ENCODE assay signal across 2 cellular contexts in the genomic region with DNA sequence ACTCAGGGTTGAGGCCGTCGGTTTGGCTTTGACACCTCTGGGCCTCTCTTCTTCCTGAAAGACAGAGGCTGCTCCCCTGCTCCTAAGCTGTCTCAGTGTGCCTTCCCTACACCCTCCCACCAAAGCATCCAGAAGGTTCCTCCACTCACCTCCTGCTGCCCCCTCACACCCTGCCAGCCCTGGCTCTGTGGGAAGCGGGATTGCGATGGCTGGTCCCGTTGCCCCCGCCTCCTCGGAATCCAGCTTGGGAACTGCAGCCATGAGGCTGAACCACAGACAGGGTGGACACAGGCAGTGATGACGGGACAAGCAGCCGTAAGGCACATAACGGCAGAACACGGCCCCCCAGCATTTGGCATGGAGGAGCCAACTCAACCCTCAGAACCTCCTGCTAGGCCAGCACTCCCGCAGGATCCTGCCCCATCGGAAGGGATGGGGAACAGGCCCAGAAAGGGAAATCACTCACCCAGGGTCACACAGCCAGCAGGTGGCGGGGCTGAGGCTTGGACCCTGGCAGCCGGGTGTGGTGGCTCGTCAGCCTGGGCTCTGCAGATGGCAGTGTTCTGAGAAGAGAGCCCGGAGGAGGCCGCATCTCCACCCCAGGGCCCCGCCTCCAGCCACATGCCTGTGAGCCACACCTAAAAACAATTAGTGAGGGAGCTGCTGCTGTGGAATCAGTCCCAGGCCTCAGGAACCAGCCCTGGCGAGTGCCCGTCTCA.
TF ChIP-seq lines count a peak whose summit lies in the region.

No MANE protein-coding gene starts in this region.

TF ChIP-seq in A549, 52 proteins besides CTCF, POLR2A, EP300 and RAD21 (continued from another document):
- TF ChIP-seq MYC (IDR thresholded peaks at IDR 0.05; ENCODE audit: borderline replicate concordance, low read length) = no peak

TF ChIP-seq in GM12878, 131 proteins besides CTCF, POLR2A, EP300 and RAD21 (continued from another document):
- TF ChIP-seq, protein P1, sequence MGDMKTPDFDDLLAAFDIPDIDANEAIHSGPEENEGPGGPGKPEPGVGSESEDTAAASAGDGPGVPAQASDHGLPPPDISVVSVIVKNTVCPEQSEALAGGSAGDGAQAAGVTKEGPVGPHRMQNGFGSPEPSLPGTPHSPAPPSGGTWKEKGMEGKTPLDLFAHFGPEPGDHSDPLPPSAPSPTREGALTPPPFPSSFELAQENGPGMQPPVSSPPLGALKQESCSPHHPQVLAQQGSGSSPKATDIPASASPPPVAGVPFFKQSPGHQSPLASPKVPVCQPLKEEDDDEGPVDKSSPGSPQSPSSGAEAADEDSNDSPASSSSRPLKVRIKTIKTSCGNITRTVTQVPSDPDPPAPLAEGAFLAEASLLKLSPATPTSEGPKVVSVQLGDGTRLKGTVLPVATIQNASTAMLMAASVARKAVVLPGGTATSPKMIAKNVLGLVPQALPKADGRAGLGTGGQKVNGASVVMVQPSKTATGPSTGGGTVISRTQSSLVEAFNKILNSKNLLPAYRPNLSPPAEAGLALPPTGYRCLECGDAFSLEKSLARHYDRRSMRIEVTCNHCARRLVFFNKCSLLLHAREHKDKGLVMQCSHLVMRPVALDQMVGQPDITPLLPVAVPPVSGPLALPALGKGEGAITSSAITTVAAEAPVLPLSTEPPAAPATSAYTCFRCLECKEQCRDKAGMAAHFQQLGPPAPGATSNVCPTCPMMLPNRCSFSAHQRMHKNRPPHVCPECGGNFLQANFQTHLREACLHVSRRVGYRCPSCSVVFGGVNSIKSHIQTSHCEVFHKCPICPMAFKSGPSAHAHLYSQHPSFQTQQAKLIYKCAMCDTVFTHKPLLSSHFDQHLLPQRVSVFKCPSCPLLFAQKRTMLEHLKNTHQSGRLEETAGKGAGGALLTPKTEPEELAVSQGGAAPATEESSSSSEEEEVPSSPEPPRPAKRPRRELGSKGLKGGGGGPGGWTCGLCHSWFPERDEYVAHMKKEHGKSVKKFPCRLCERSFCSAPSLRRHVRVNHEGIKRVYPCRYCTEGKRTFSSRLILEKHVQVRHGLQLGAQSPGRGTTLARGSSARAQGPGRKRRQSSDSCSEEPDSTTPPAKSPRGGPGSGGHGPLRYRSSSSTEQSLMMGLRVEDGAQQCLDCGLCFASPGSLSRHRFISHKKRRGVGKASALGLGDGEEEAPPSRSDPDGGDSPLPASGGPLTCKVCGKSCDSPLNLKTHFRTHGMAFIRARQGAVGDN (IDR thresholded peaks at IDR 0.05) = no peak
- TF ChIP-seq WRNIP1 (IDR thresholded peaks at IDR 0.05; ENCODE audit: borderline replicate concordance, low read depth, low read length) = no peak
- no peak for TF ChIP-seq SMAD5 (IDR thresholded peaks at IDR 0.05; ENCODE audit: low read depth)
- no peak for TF ChIP-seq JUNB (IDR thresholded peaks at IDR 0.05)
- TF ChIP-seq CREM (IDR thresholded peaks at IDR 0.05; ENCODE audit: low read depth) = no peak
- TF ChIP-seq DPF2 (IDR thresholded peaks at IDR 0.05) = no peak
- TF ChIP-seq, protein P2, sequence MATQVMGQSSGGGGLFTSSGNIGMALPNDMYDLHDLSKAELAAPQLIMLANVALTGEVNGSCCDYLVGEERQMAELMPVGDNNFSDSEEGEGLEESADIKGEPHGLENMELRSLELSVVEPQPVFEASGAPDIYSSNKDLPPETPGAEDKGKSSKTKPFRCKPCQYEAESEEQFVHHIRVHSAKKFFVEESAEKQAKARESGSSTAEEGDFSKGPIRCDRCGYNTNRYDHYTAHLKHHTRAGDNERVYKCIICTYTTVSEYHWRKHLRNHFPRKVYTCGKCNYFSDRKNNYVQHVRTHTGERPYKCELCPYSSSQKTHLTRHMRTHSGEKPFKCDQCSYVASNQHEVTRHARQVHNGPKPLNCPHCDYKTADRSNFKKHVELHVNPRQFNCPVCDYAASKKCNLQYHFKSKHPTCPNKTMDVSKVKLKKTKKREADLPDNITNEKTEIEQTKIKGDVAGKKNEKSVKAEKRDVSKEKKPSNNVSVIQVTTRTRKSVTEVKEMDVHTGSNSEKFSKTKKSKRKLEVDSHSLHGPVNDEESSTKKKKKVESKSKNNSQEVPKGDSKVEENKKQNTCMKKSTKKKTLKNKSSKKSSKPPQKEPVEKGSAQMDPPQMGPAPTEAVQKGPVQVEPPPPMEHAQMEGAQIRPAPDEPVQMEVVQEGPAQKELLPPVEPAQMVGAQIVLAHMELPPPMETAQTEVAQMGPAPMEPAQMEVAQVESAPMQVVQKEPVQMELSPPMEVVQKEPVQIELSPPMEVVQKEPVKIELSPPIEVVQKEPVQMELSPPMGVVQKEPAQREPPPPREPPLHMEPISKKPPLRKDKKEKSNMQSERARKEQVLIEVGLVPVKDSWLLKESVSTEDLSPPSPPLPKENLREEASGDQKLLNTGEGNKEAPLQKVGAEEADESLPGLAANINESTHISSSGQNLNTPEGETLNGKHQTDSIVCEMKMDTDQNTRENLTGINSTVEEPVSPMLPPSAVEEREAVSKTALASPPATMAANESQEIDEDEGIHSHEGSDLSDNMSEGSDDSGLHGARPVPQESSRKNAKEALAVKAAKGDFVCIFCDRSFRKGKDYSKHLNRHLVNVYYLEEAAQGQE (IDR thresholded peaks at IDR 0.05; ENCODE audit: low read depth, low read length) = no peak
- TF ChIP-seq, protein P3, sequence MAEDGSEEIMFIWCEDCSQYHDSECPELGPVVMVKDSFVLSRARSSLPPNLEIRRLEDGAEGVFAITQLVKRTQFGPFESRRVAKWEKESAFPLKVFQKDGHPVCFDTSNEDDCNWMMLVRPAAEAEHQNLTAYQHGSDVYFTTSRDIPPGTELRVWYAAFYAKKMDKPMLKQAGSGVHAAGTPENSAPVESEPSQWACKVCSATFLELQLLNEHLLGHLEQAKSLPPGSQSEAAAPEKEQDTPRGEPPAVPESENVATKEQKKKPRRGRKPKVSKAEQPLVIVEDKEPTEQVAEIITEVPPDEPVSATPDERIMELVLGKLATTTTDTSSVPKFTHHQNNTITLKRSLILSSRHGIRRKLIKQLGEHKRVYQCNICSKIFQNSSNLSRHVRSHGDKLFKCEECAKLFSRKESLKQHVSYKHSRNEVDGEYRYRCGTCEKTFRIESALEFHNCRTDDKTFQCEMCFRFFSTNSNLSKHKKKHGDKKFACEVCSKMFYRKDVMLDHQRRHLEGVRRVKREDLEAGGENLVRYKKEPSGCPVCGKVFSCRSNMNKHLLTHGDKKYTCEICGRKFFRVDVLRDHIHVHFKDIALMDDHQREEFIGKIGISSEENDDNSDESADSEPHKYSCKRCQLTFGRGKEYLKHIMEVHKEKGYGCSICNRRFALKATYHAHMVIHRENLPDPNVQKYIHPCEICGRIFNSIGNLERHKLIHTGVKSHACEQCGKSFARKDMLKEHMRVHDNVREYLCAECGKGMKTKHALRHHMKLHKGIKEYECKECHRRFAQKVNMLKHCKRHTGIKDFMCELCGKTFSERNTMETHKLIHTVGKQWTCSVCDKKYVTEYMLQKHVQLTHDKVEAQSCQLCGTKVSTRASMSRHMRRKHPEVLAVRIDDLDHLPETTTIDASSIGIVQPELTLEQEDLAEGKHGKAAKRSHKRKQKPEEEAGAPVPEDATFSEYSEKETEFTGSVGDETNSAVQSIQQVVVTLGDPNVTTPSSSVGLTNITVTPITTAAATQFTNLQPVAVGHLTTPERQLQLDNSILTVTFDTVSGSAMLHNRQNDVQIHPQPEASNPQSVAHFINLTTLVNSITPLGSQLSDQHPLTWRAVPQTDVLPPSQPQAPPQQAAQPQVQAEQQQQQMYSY (CRISPR knock-in tag; IDR thresholded peaks at IDR 0.05) = no peak
- TF ChIP-seq, protein P4, sequence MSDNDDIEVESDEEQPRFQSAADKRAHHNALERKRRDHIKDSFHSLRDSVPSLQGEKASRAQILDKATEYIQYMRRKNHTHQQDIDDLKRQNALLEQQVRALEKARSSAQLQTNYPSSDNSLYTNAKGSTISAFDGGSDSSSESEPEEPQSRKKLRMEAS (IDR thresholded peaks at IDR 0.05; ENCODE audit: low read depth, low read length) = no peak
- TF ChIP-seq MYC (IDR thresholded peaks at IDR 0.05; ENCODE audit: insufficient read depth, insufficient read length, insufficient replicate concordance, low read length, severe bottlenecking) = no peak
TF ChIP-seq in GM12878: peak in this region for 0.
